In genomic region chrX:51742586-51742985, GRCh38 we compare ENCODE assay signal across 10 cellular contexts. TPM values are rescaled to one million over a fixed set of nuclear protein-coding genes. Genes with fewer than 3 reads are reported as not detected.
DNase-seq lines count a peak whose midpoint lies in the region; FAIRE-seq and TF ChIP-seq lines count a peak whose summit lies in the region.
"Had no signal": no experiment of that assay in that cellular context is flagged by ENCODE, and none has a peak within 500 bp of the region (broad histone marks: within the 10 kb centered on the region; RNA-seq: fewer than 3 reads in every experiment).

No MANE protein-coding gene starts in this region.

- H3K4me1 Mint-ChIP-seq in MCF 10A (ENCODE audit: insufficient read depth, unreplicated experiment): no peaks in the 10 kb centered on the region
- H3K4me1 Mint-ChIP-seq in activated naive CD8-positive, alpha-beta T cell (ENCODE audit: low read depth): peaks cover 18% of the 10 kb centered on the region

- H3K27me3 ChIP-seq in breast epithelium (peaks cover 0 to 35% of the 10 kb centered on the region in 2 donors), keratinocyte (ENCODE audit: control insufficient read depth, extremely low read depth, insufficient read depth, low read length) (no peaks in the 10 kb centered on the region), thymus (ENCODE audit: control insufficient read depth, insufficient read depth) (no peaks in the 10 kb centered on the region), vagina (no peaks in the 10 kb centered on the region)

- CTCF ChIA-PET in MCF 10A (lab: Yijun Ruan, JAX): no interaction called here

- H3K27ac ChIP-seq in breast epithelium: no peak overlapping the region
- no peak overlapping the region for H3K27ac ChIP-seq in keratinocyte (ENCODE audit: control insufficient read depth, insufficient read depth, low read length)
- no peak overlapping the region for H3K27ac ChIP-seq in thymus (ENCODE audit: low read depth)
- no peak overlapping the region for H3K27ac ChIP-seq in vagina
- H3K27ac ChIP-seq: VCaP had no signal

- peak overlapping the region; percentile 85 for H2AFZ ChIP-seq in keratinocyte (ENCODE audit: control insufficient read depth, low read length)

- dilution Hi-C loops in keratinocyte (cut with MboI; ENCODE audit: extremely low pct_ligation_motif_present, low sequenced_read_pairs): no loop called here

- no peak overlapping the region for H3K4me3 Mint-ChIP-seq in MCF 10A (ENCODE audit: unreplicated experiment)
- peak overlapping the region; percentile 90 for H3K4me3 Mint-ChIP-seq in activated naive CD8-positive, alpha-beta T cell

- H4K20me1 ChIP-seq in keratinocyte (ENCODE audit: control insufficient read depth, extremely low read depth, insufficient read depth, low read length): no peaks in the 10 kb centered on the region

- H3K9me1 ChIP-seq in keratinocyte (ENCODE audit: control insufficient read depth, extremely low read depth, insufficient read depth, low read length): no peaks in the 10 kb centered on the region

- no peak for DNase-seq in breast epithelium (ENCODE audit: low spot score in 2 of 2)
- DNase-seq in MCF 10A (ENCODE audit: unreplicated experiment): no peak
- DNase-seq in keratinocyte (ENCODE audit: low read depth, low spot score): no peak
- no peak for DNase-seq in vagina (ENCODE audit: extremely low spot score in 2 of 2)
- DNase-seq in NCI-H2227 (lab: John Stamatoyannopoulos, UW; ENCODE audit: unreplicated experiment): no peak
- no peak for DNase-seq in posterior cingulate gyrus

- H3K4me2 ChIP-seq in keratinocyte (ENCODE audit: control insufficient read depth, extremely low read depth, insufficient read depth, low read depth, low read length): no peak overlapping the region

- peak overlapping the region in 2 of 3 donors; percentile 63 to 70 for H3K4me3 ChIP-seq in breast epithelium
- no peak overlapping the region for H3K4me3 ChIP-seq in keratinocyte (ENCODE audit: control insufficient read depth in 2 of 3, extremely low read depth in 1 of 3, insufficient read depth in 2 of 3, low read depth in 1 of 3, low read length in 3 of 3)
- H3K4me3 ChIP-seq in thymus (ENCODE audit: low read length): peak overlapping the region; percentile 53
- H3K4me3 ChIP-seq in vagina: peak overlapping the region in 1 of 2 donors; percentile 59

- no peak overlapping the region for H3K27ac Mint-ChIP-seq in MCF 10A (ENCODE audit: low read depth, unreplicated experiment)
- no peak overlapping the region for H3K27ac Mint-ChIP-seq in activated naive CD8-positive, alpha-beta T cell

- H3K36me3 ChIP-seq in breast epithelium (no peaks in the 10 kb centered on the region), keratinocyte (ENCODE audit: control insufficient read depth in 2 of 2, extremely low read depth in 1 of 2, insufficient read depth in 2 of 2, low read length in 2 of 2) (no peaks in the 10 kb centered on the region), thymus (ENCODE audit: control insufficient read depth, insufficient read depth) (no peaks in the 10 kb centered on the region), vagina (no peaks in the 10 kb centered on the region)

- no peaks in the 10 kb centered on the region for H3K79me2 ChIP-seq in keratinocyte (ENCODE audit: control insufficient read depth, insufficient read depth, low read length)

- H3K9me3 Mint-ChIP-seq in MCF 10A (ENCODE audit: unreplicated experiment): peaks cover 8% of the 10 kb centered on the region
- peaks cover 8% of the 10 kb centered on the region for H3K9me3 Mint-ChIP-seq in activated naive CD8-positive, alpha-beta T cell (ENCODE audit: low read depth)

- peaks cover 86% of the 10 kb centered on the region for H3K27me3 Mint-ChIP-seq in MCF 10A (ENCODE audit: insufficient read depth, unreplicated experiment)
- H3K27me3 Mint-ChIP-seq in activated naive CD8-positive, alpha-beta T cell: peaks cover 4% of the 10 kb centered on the region

- H3K4me1 ChIP-seq in breast epithelium (no peaks in the 10 kb centered on the region), keratinocyte (ENCODE audit: control insufficient read depth, extremely low read depth, insufficient read depth, low read length) (no peaks in the 10 kb centered on the region), thymus (ENCODE audit: control insufficient read depth, insufficient read depth, low read length) (no peaks in the 10 kb centered on the region), vagina (no peaks in the 10 kb centered on the region)

- no TSS peak for BruUV-seq in MCF 10A (replicated peaks; lab: Mats Ljungman, UMichigan)

- no peak overlapping the region for H3K9ac ChIP-seq in keratinocyte (ENCODE audit: control insufficient read depth, extremely low read depth, insufficient read depth, low read length)

- intact Hi-C loops in breast epithelium (cut with DNase I; ENCODE audit: low total_unique reads) (no loop called here), MCF 10A (cut with micrococcal nuclease) (no loop called here), vagina (cut with DNase I) (no loop called here), posterior cingulate gyrus (cut with DNase I) (no loop called here)

- no peak for FAIRE-seq in keratinocyte (lab: Jason Lieb, UNC)

- no peaks in the 10 kb centered on the region for H3K9me3 ChIP-seq in breast epithelium
- no peaks in the 10 kb centered on the region for H3K9me3 ChIP-seq in keratinocyte (ENCODE audit: control insufficient read depth, low read depth, low read length)
- H3K9me3 ChIP-seq in thymus (ENCODE audit: control insufficient read depth): no peaks in the 10 kb centered on the region
- H3K9me3 ChIP-seq in vagina: no peaks in the 10 kb centered on the region

- TF ChIP-seq POLR2A in breast epithelium (IDR thresholded peaks at IDR 0.05) (no peak), vagina (IDR thresholded peaks at IDR 0.05) (no peak)

- TF ChIP-seq CTCF in breast epithelium (IDR thresholded peaks at IDR 0.05): no peak
- no peak for TF ChIP-seq CTCF in MCF 10A (IDR thresholded peaks at IDR 0.05; ENCODE audit: unreplicated experiment)
- no peak for TF ChIP-seq CTCF in keratinocyte (optimal IDR thresholded peaks at IDR 0.05 in 1 of 3, IDR thresholded peaks at IDR 0.05 in 1 of 3, conservative IDR thresholded peaks at IDR 0.05 in 1 of 3; ENCODE audit: extremely low read depth in 1 of 3, insufficient read depth in 2 of 3, low read length in 3 of 3)
- TF ChIP-seq CTCF in vagina (IDR thresholded peaks at IDR 0.05): no peak

- POLR2A ChIA-PET in MCF 10A (lab: Yijun Ruan, JAX): no interaction called here

- whole genome bisulfite sequencing in thymus: 99% methylated on average over 3 of the region's 3 CpGs

- no peaks in the 10 kb centered on the region for H3K36me3 Mint-ChIP-seq in MCF 10A (ENCODE audit: insufficient read depth, unreplicated experiment)
- H3K36me3 Mint-ChIP-seq in activated naive CD8-positive, alpha-beta T cell: peaks cover 14% of the 10 kb centered on the region

RNA-seq across cellular contexts. Expression of gene GSPT2, which starts 0.7 kb away (rescaled TPM):
- total RNA-seq in breast epithelium (1 to 10 TPM; 5.9 to 8.6 (median 7.7) TPM), MCF 10A (2022) (not detected in 2 replicates), vagina (2.7 TPM)
- polyA plus RNA-seq in keratinocyte (2.6 to 3.8 TPM (median 2.8 TPM) in 3 replicates), thymus (18.8 TPM)
- polyA plus RNA-seq in keratinocyte (2011; ENCODE audit: low read depth): 2.7 TPM
- polyA plus RNA-seq in keratinocyte (2011; cell fraction: cytosol; rRNA removed): 2.4 and 4.5 TPM in 2 replicates
- 5.5 and 6.1 TPM in 2 replicates for polyA plus RNA-seq in keratinocyte (2011; cell fraction: nucleus; rRNA removed)
- polyA plus RNA-seq in keratinocyte (2012; ENCODE audit: low replicate concordance): 1.5 and 4.4 TPM in 2 replicates
- polyA minus RNA-seq in keratinocyte: 0.30 to 1.9 TPM (median 1.1 TPM) in 3 replicates
- polyA minus RNA-seq in keratinocyte (2011; cell fraction: cytosol; rRNA and poly(A)+ RNA removed): 5.0 TPM
- polyA minus RNA-seq in keratinocyte (2011; cell fraction: nucleus; rRNA and poly(A)+ RNA removed): 1.8 and 2.7 TPM in 2 replicates

RNA-seq across cellular contexts. Expression of gene CENPVL1, which starts 32.3 kb away (rescaled TPM):
- total RNA-seq in breast epithelium: not detected
- total RNA-seq in MCF 10A (2022): not detected in 2 replicates
- not detected in 3 replicates for polyA plus RNA-seq in keratinocyte
- not detected for polyA plus RNA-seq in keratinocyte (2011; ENCODE audit: low read depth)
- not detected in 2 replicates for polyA plus RNA-seq in keratinocyte (2011; cell fraction: cytosol; rRNA removed)
- polyA plus RNA-seq in keratinocyte (2011; cell fraction: nucleus; rRNA removed): not detected in 2 replicates
- not detected in 2 replicates for polyA plus RNA-seq in keratinocyte (2012; ENCODE audit: low replicate concordance)
- polyA minus RNA-seq in keratinocyte: not detected in 3 replicates
- polyA minus RNA-seq in keratinocyte (2011; cell fraction: cytosol; rRNA and poly(A)+ RNA removed): not detected
- not detected in 2 replicates for polyA minus RNA-seq in keratinocyte (2011; cell fraction: nucleus; rRNA and poly(A)+ RNA removed)
- polyA plus RNA-seq in thymus: 0.41 TPM
- total RNA-seq in vagina: not detected
- total RNA-seq: pulmonary artery endothelial cell had no signal

RNA-seq across cellular contexts. Expression of gene CENPVL2, which starts 60.0 kb away (rescaled TPM):
- not detected for total RNA-seq in breast epithelium
- total RNA-seq in MCF 10A (2022): not detected in 2 replicates
- not detected in 3 replicates for polyA plus RNA-seq in keratinocyte
- polyA plus RNA-seq in keratinocyte (2011; ENCODE audit: low read depth): not detected
- polyA plus RNA-seq in keratinocyte (2011; cell fraction: cytosol; rRNA removed): not detected in 2 replicates
- not detected in 2 replicates for polyA plus RNA-seq in keratinocyte (2011; cell fraction: nucleus; rRNA removed)
- polyA plus RNA-seq in keratinocyte (2012; ENCODE audit: low replicate concordance): not detected in 2 replicates
- not detected in 3 replicates for polyA minus RNA-seq in keratinocyte
- not detected for polyA minus RNA-seq in keratinocyte (2011; cell fraction: cytosol; rRNA and poly(A)+ RNA removed)
- polyA minus RNA-seq in keratinocyte (2011; cell fraction: nucleus; rRNA and poly(A)+ RNA removed): not detected in 2 replicates
- polyA plus RNA-seq in thymus: 0.41 TPM
- not detected for total RNA-seq in vagina
- total RNA-seq: pulmonary artery endothelial cell had no signal

Comparison
In these comparisons a context has a peak if more than half of its experiments do, and no peak if none do; other contexts are left out.
1. H3K4me3 ChIP-seq: peak in breast epithelium (2 of 3) and thymus (single experiment); none in keratinocyte (0 of 3).